In the genomic region with DNA sequence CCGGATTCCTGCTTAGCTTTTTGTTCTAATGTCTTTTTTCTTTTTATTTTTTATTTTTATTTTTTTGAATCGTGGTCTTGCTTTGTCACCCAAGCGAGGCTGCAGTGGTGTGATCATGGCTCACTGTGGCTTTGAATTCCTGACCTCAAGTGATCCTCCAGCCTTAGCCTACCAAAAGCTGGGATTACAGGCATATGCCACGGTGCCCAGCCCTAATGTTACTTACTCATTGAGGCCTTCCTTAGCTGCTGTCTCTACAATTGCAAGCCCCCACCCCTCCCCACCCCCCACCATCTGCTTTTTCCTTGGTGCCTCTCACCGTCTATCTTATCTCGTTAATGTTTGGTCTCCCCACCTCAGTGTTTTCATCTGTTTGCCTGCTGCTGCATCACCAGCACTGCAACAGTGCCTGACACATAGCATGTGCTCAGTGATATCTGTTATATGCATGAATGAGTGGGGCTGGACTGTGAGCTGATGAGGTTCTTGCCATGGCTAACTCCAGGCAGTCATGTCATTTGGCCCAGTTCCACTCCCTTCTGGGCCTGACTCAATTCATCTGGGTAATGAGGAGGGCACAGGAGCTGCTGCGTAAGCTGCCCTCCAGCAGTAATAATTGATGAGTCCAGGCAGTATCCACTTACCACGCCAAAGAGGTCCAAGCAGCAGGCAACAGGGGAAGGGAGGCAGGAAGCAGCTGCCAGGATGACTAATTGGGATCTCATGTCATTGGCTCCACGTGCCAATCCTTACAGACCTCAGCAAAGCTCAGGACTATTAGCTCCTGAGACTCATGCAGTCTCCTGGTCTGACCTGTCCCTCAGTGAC, we compare ENCODE assay signal across 8 cellular contexts. TPM values are rescaled to one million over a fixed set of nuclear protein-coding genes. Genes with fewer than 3 reads are reported as not detected.
DNase-seq lines count a peak whose midpoint lies in the region; FAIRE-seq and TF ChIP-seq lines count a peak whose summit lies in the region.

No MANE protein-coding gene starts in this region.

- DNase-seq in AG04449 (ENCODE audit: low read depth, low spot score) (peak; percentile 81), MV-4-11 (lab: John Stamatoyannopoulos, UW) (peak; percentile 28), adrenal gland (peak; percentile 62 to 94 (median 83)), kidney (no peak), D721Med (ENCODE audit: insufficient read length, low spot score) (no peak), cerebellar cortex (ENCODE audit: low spot score) (no peak), HAP-1 (ENCODE audit: low spot score in 2 of 2) (no peak)
- no peak for DNase-seq in activated CD8-positive, alpha-beta memory T cell treated with anti-CD3 and anti-CD28 coated beads, Interleukin-2, amount 50 U/mL, for 4 hours

- CTCF ChIA-PET in AG04449 (lab: Yijun Ruan, JAX) = interaction anchor here (1.6 kb wide), 1 partner anchor 46 kb away, joined by 3 read pairs; no protein-coding TSS in a partner anchor

- H3K4me1 ChIP-seq in adrenal gland (replicated peaks in 1 of 2) = peaks cover 26 to 47% of the 10 kb centered on the region in 2 donors
- peaks cover 5 to 14% of the 10 kb centered on the region in 2 donors for H3K4me1 ChIP-seq in kidney (ENCODE audit: control insufficient read depth in 1 of 2, insufficient read depth in 1 of 2, low read depth in 1 of 2, low read length in 2 of 2)
- peaks cover 11% of the 10 kb centered on the region for H3K4me1 ChIP-seq in HAP-1

- H3K36me3 ChIP-seq in adrenal gland (replicated peaks in 1 of 2) (no peaks in the 10 kb centered on the region), kidney (ENCODE audit: control insufficient read depth in 1 of 2, insufficient read depth in 2 of 2, low read length in 2 of 2) (no peaks in the 10 kb centered on the region), HAP-1 (replicated peaks) (no peaks in the 10 kb centered on the region)

- H3K27ac ChIP-seq in adrenal gland (peak overlapping the region in 4 of 5 donors; percentile 17 to 78 (median 54)), kidney (ENCODE audit: low read depth in 2 of 2, low read length in 2 of 2) (peak overlapping the region; percentile 10 to 48)

- H3K4me3 ChIP-seq in AG04449 (ENCODE audit: low read depth, low read length) = no peak overlapping the region
- no peak overlapping the region for H3K4me3 ChIP-seq in adrenal gland
- H3K4me3 ChIP-seq in kidney (ENCODE audit: low read length in 2 of 2) = no peak overlapping the region
- no peak overlapping the region for H3K4me3 ChIP-seq in HAP-1

- no peaks in the 10 kb centered on the region for H3K9me3 ChIP-seq in adrenal gland (replicated peaks in 1 of 3)
- no peaks in the 10 kb centered on the region for H3K9me3 ChIP-seq in kidney (ENCODE audit: control insufficient read depth in 1 of 2, low read length in 2 of 2)
- H3K9me3 ChIP-seq in HAP-1 = no peaks in the 10 kb centered on the region

- in situ Hi-C loops in HAP-1 (cut with MboI; ENCODE audit: low sequenced_read_pairs) = no loop called here

- no peaks in the 10 kb centered on the region for H3K27me3 ChIP-seq in adrenal gland
- H3K27me3 ChIP-seq in HAP-1 (ENCODE audit: low read depth) = no peaks in the 10 kb centered on the region

- FAIRE-seq in kidney (lab: Jason Lieb, UNC) (no peak), D721Med (lab: Jason Lieb, UNC) (no peak)

- TF ChIP-seq POLR2A in adrenal gland (IDR thresholded peaks at IDR 0.05) = peak in 1 of 2 donors; percentile 51

- TF ChIP-seq CTCF in AG04449 (IDR thresholded peaks at IDR 0.05; ENCODE audit: insufficient read depth, low read length, missing control alignments) (no peak), adrenal gland (IDR thresholded peaks at IDR 0.05) (no peak), kidney (IDR thresholded peaks at IDR 0.05; ENCODE audit: borderline replicate concordance, extremely low read depth, insufficient read depth) (no peak), D721Med (IDR thresholded peaks at IDR 0.05; ENCODE audit: insufficient read depth, missing control alignments) (no peak)

- no peak overlapping the region for H3K9ac ChIP-seq in kidney (ENCODE audit: low read length in 2 of 2)

- intact Hi-C loops in adrenal gland (cut with DNase I) = no loop called here
- intact Hi-C loops in kidney (cut with DNase I) = no loop called here

- 52 to 57% (median 54%) methylated on average over 9 of the region's 9 CpGs for WGBS in adrenal gland, 4 donors

- POLR2A ChIA-PET in AG04449 (lab: Yijun Ruan, JAX) = interaction anchor here (0.7 to 5.7 kb wide), 7 partner anchors 34 to 150 kb away, joined by 3 to 81 read pairs (median 3); partner anchors contain the start of genes ELMOD3, MAT2A and RETSAT

RNA-seq across cellular contexts. Expression of gene MAT2A, which starts 34.3 kb away (rescaled TPM):
- 100 to 1,000 TPM in 6 of 8 donors, 10 to 100 TPM in 2; 87.3 to 429 (median 180) TPM for total RNA-seq in adrenal gland
- polyA plus RNA-seq in adrenal gland = 100 to 1,000 TPM in 1 of 3 donors, 10 to 100 TPM in 2; 41.1 to 237 (median 75.9) TPM
- 300 TPM for total RNA-seq in kidney
- 155 TPM for polyA plus RNA-seq in kidney (ENCODE audit: insufficient read depth, low read depth, low replicate concordance)

RNA-seq across cellular contexts. Expression of gene GGCX, which starts 56.6 kb away (rescaled TPM):
- 10 to 100 TPM; 24.8 to 85.2 (median 51.1) TPM for total RNA-seq in adrenal gland
- polyA plus RNA-seq in adrenal gland = 10 to 100 TPM; 14.9 to 28.4 (median 19.2) TPM
- total RNA-seq in kidney = 50.7 TPM
- polyA plus RNA-seq in kidney (ENCODE audit: insufficient read depth, low read depth, low replicate concordance) = 27.8 TPM

Comparison
In these comparisons a context has a peak if more than half of its experiments do, and no peak if none do; other contexts are left out.
1. DNase-seq: peak in AG04449 (single experiment), MV-4-11 (single experiment) and adrenal gland (7 of 7); none in kidney (single experiment), D721Med (single experiment), cerebellar cortex (single experiment), HAP-1 (0 of 2) and activated CD8-positive, alpha-beta memory T cell treated with anti-CD3 and anti-CD28 coated beads, Interleukin-2, amount 50 U/mL, for 4 hours (single experiment).